8 cellular contexts compared by ENCODE assay signal in the genomic region with DNA sequence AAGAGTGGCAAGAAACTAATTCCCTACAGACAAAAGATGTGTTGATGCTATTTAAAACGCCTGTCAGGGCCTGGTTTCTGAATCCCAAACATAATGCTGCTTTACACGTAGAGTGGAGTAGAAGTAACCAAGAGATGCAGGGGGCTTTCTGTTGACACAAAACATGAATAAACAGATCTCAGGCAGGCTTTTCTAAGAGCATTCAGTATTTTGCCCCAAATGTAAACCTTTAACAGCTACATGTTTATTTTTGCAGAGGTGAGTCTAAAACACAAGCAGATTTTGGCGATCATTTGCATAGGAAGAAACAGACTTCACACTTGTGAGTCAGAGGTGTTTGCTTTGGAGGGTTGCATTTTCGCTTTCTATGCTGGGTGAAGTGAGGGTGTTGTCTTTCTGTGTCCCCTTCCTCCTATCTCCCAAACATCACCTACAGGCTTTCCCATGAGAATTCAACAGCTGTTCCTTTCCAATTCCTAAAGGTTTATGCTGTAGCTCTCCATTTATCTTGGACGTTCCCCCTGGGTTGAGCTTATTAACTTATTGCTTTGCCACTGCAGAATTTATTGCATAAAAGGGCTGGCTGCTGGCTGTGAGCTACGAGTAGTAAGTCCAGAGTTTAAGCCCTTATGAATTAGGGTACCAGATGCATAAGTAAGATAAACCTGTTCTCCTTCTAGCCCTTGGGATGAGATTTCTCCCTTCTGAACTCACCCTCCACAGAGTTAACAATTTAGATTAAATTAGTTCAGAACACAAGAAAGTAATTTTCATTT.
DNase-seq lines count a peak whose midpoint lies in the region; ATAC-seq and TF ChIP-seq lines count a peak whose summit lies in the region.

No MANE protein-coding gene starts in this region.

- peaks cover 16% of the 10 kb centered on the region for H3K4me1 ChIP-seq in foreskin keratinocyte
- no peaks in the 10 kb centered on the region for H3K4me1 ChIP-seq in PC-3 (ENCODE audit: insufficient read depth, low read length)
- H3K4me1 ChIP-seq in upper lobe of left lung, result no peaks in the 10 kb centered on the region

- H4K20me1 ChIP-seq in PC-3 (ENCODE audit: low read length), result no peaks in the 10 kb centered on the region

- H3K27ac ChIP-seq in foreskin keratinocyte, result no peak overlapping the region
- H3K27ac ChIP-seq in PC-3 (ENCODE audit: low read length), result no peak overlapping the region
- H3K27ac ChIP-seq in upper lobe of left lung, result no peak overlapping the region

- H3K27me3 ChIP-seq in foreskin keratinocyte, result no peaks in the 10 kb centered on the region
- no peaks in the 10 kb centered on the region for H3K27me3 ChIP-seq in PC-3 (ENCODE audit: low read length)
- no peaks in the 10 kb centered on the region for H3K27me3 ChIP-seq in upper lobe of left lung

- DNase-seq in foreskin keratinocyte (peak in 1 of 2 donors; percentile 1), PC-3 (no peak), upper lobe of left lung (no peak), NCI-H128 (lab: John Stamatoyannopoulos, UW; ENCODE audit: unreplicated experiment) (no peak), NCI-H226 (no peak)

- ATAC-seq in GM18508 (IDR thresholded peaks at IDR 0.05; ENCODE audit: insufficient read depth, unreplicated experiment) (peak; percentile 98), GM21529 (IDR thresholded peaks at IDR 0.05; ENCODE audit: unreplicated experiment) (peak; percentile 98), HG03565 (IDR thresholded peaks at IDR 0.05; ENCODE audit: unreplicated experiment) (peak; percentile 97), foreskin keratinocyte (peak; percentile 66), PC-3 (no peak), upper lobe of left lung (ENCODE audit: low FRiP score in 2 of 2) (no peak)

- H3K9me3 ChIP-seq in PC-3 (ENCODE audit: low read length), result no peaks in the 10 kb centered on the region
- peaks cover 0 to 6% (median 0%) of the 10 kb centered on the region in 4 donors for H3K9me3 ChIP-seq in upper lobe of left lung

- no peaks in the 10 kb centered on the region for H3F3A ChIP-seq in PC-3 (ENCODE audit: low read length, unreplicated experiment)

- H3K9ac ChIP-seq in PC-3 (ENCODE audit: low read length), result no peak overlapping the region

- intact Hi-C loops in PC-3 (cut with micrococcal nuclease), result no loop called here

- H3K4me3 ChIP-seq in PC-3 (ENCODE audit: low read length) (no peak overlapping the region), upper lobe of left lung (no peak overlapping the region)

- POLR2A ChIA-PET in PC-3 (lab: Charles Lee; ENCODE audit: unreplicated experiment), result no interaction called here

- TF ChIP-seq EP300 in upper lobe of left lung (IDR thresholded peaks at IDR 0.05), result no peak

- H3K9me2 ChIP-seq in PC-3 (replicated peaks; ENCODE audit: low read length), result no peaks in the 10 kb centered on the region

- CTCF ChIA-PET in PC-3 (lab: Charles Lee), result no interaction called here

- no peak overlapping the region for H3K4me2 ChIP-seq in PC-3 (ENCODE audit: low read length)

- 46 to 62% methylated on average over 6 of the region's 6 CpGs for WGBS in upper lobe of left lung, 2 donors

- no TSS peak for BruUV-seq in PC-3 (replicated peaks; lab: Mats Ljungman, UMichigan)

- TF ChIP-seq POLR2A in upper lobe of left lung (IDR thresholded peaks at IDR 0.05), result no peak

- TF ChIP-seq CTCF in foreskin keratinocyte (conservative IDR thresholded peaks at IDR 0.05) (no peak), PC-3 (conservative IDR thresholded peaks at IDR 0.05; ENCODE audit: low read depth, low read length) (no peak), upper lobe of left lung (IDR thresholded peaks at IDR 0.05) (no peak)

- H3K79me2 ChIP-seq in PC-3 (ENCODE audit: low read length), result no peaks in the 10 kb centered on the region

- H2AFZ ChIP-seq in PC-3 (ENCODE audit: low read length), result no peak overlapping the region

- no peaks in the 10 kb centered on the region for H3K36me3 ChIP-seq in PC-3 (ENCODE audit: low read depth, low read length)
- H3K36me3 ChIP-seq in upper lobe of left lung, result no peaks in the 10 kb centered on the region

Comparison
In these comparisons a context has a peak if more than half of its experiments do, and no peak if none do; other contexts are left out.
1. ATAC-seq: peak in GM18508 (single experiment), GM21529 (single experiment), HG03565 (single experiment) and foreskin keratinocyte (single experiment); none in PC-3 (single experiment) and upper lobe of left lung (0 of 2).